Comparison of ENCODE assay signal across 22 cellular contexts in the genomic region with DNA sequence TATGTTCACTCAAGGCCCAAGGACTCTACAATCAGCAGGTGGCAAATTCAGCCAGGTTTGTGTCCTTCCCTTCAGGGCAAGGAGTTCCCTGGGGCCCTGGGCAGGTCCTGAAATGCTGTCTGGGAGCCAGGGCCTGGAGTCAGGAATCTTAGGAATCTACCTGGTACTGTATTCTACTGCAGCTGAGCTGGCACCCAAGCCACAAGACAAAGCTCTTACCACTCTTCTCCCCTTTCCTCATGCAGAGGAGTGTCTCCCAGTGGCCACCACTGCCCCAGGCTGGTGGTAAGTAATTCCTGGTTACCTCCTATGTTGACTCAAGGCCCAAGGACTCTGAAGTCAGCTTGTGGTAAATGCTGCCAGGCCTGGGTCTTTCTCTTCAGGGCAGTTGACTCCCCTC.
"Had no signal": no experiment of that assay in that cellular context is flagged by ENCODE, and none has a peak within 500 bp of the region (broad histone marks: within the 10 kb centered on the region; RNA-seq: fewer than 3 reads in every experiment).

No MANE protein-coding gene starts in this region.

- H3K9me3 Mint-ChIP-seq: activated CD4-positive, alpha-beta T cell treated with anti-CD3 and anti-CD28 coated beads, Interleukin-2, amount 10 ng/mL, durations not matched to agents 7 days and 5 days; stimulated activated memory B cell treated with anti-CD40 and anti-IgM and Interleukin-4, amounts not matched to agents 10 μg/mL and 1 μg/mL and 100 μg/mL, for 72 hours had no signal

- ATAC-seq: activated CD4-positive, CD25-positive, alpha-beta regulatory T cell treated with anti-CD3 and anti-CD28 coated beads, Interleukin-2, amount 50 U/mL, for 24 hours; activated naive CD4-positive, alpha-beta T cell treated with anti-CD3 and anti-CD28 coated beads, Interleukin-2, amount 50 U/mL, for 72 hours; effector memory CD8-positive, alpha-beta T cell; heart right ventricle; stimulated activated memory B cell treated with anti-CD40 and anti-IgM and Interleukin-4, amounts not matched to agents 10 μg/mL and 1 μg/mL and 100 μg/mL, for 72 hours had no signal

- H3K4me3 Mint-ChIP-seq: activated CD4-positive, alpha-beta T cell treated with anti-CD3 and anti-CD28 coated beads, Interleukin-2, amount 10 ng/mL, durations not matched to agents 7 days and 5 days; effector memory CD8-positive, alpha-beta T cell; nephron; stimulated activated memory B cell treated with anti-CD40 and anti-IgM and Interleukin-4, amounts not matched to agents 10 μg/mL and 1 μg/mL and 100 μg/mL, for 72 hours had no signal

- FAIRE-seq: colon, endothelial cell of umbilical vein had no signal

- H3K27ac Mint-ChIP-seq: activated CD4-positive, alpha-beta T cell treated with anti-CD3 and anti-CD28 coated beads, Interleukin-2, amount 10 ng/mL, durations not matched to agents 7 days and 5 days; activated naive CD4-positive, alpha-beta T cell treated with anti-CD3 and anti-CD28 coated beads, Interleukin-2, amount 50 U/mL, for 72 hours; effector memory CD8-positive, alpha-beta T cell; nephron; stimulated activated memory B cell treated with anti-CD40 and anti-IgM and Interleukin-4, amounts not matched to agents 10 μg/mL and 1 μg/mL and 100 μg/mL, for 72 hours had no signal

- H3K27me3 ChIP-seq: ascending aorta, brain microvascular endothelial cell, dorsolateral prefrontal cortex, heart right ventricle, neutrophil, ovary, right atrium auricular region, transverse colon, vagina had no signal

- DNase-seq: activated CD4-positive, alpha-beta T cell treated with anti-CD3 and anti-CD28 coated beads, Interleukin-2, amount 10 ng/mL, durations not matched to agents 7 days and 5 days; activated gamma-delta T cell treated with Interleukin-2 at 50 U/mL for 16 hours; activated T-cell treated with anti-CD3 and anti-CD28 coated beads, Interleukin-2, amount 50 U/mL, for 1 hour; brain microvascular endothelial cell; central memory CD4-positive, alpha-beta T cell; dorsolateral prefrontal cortex; effector memory CD8-positive, alpha-beta T cell; heart right ventricle; left ventricle myocardium inferior; ovary; transverse colon had no signal

- H3K4me3 ChIP-seq: ascending aorta, dorsolateral prefrontal cortex, heart right ventricle, left ventricle myocardium inferior, ovary, prostate gland, right atrium auricular region, transverse colon, vagina had no signal

- H3K4me1 Mint-ChIP-seq: activated CD4-positive, alpha-beta T cell treated with anti-CD3 and anti-CD28 coated beads, Interleukin-2, amount 10 ng/mL, durations not matched to agents 7 days and 5 days; nephron; stimulated activated memory B cell treated with anti-CD40 and anti-IgM and Interleukin-4, amounts not matched to agents 10 μg/mL and 1 μg/mL and 100 μg/mL, for 72 hours had no signal

- H3K36me3 Mint-ChIP-seq: activated naive CD4-positive, alpha-beta T cell treated with anti-CD3 and anti-CD28 coated beads, Interleukin-2, amount 50 U/mL, for 72 hours; stimulated activated memory B cell treated with anti-CD40 and anti-IgM and Interleukin-4, amounts not matched to agents 10 μg/mL and 1 μg/mL and 100 μg/mL, for 72 hours had no signal

- H3K36me3 ChIP-seq: ascending aorta, brain microvascular endothelial cell, heart right ventricle, left ventricle myocardium inferior, neutrophil, ovary, prostate gland, right atrium auricular region, transverse colon, vagina had no signal
